8 cellular contexts compared by ENCODE assay signal in genomic region chr15:40593588-40594428, GRCh38.
DNase-seq lines count a peak whose midpoint lies in the region; ATAC-seq and TF ChIP-seq lines count a peak whose summit lies in the region.

Gene KNL1, plus strand, starts transcription at chr15:40594249. Its CDS starts 8,683 bp downstream, at chr15:40602932.

- DNase-seq in AG20443 (ENCODE audit: low spot score) (peak; percentile 94), NCI-H510A (lab: John Stamatoyannopoulos, UW) (peak; percentile 49), cerebellar nuclear complex (lab: John Stamatoyannopoulos, UW) (peak; percentile 46 to 94), islet precursor cell (peak; percentile 97)
- DNase-seq in activated CD4-positive, CD25-positive, alpha-beta regulatory T cell treated with anti-CD3 and anti-CD28 coated beads, Interleukin-2, amount 50 U/mL, for 72 hours: peak; percentile 88
- DNase-seq in stimulated activated CD4-positive, alpha-beta T cell treated with anti-CD3 and anti-CD28 coated beads, Interleukin-12 subunit alpha, Interleukin-12 subunit beta, amount 100 ng/mL, for 4 hours: peak; percentile 82

- peak; percentile 68 for TF ChIP-seq POLR2A in GM19099 (IDR thresholded peaks at IDR 0.05; ENCODE audit: extremely low read depth, insufficient read length, low read depth)

- peak; percentile 69 for ATAC-seq in HG03432 (IDR thresholded peaks at IDR 0.05; ENCODE audit: unreplicated experiment)

Comparison
In these comparisons a context has a peak if more than half of its experiments do, and no peak if none do; other contexts are left out.
1. Peak in every context shown above with its lines: DNase-seq and ATAC-seq.